ENCODE assay signal across 10 cellular contexts in the genomic region with DNA sequence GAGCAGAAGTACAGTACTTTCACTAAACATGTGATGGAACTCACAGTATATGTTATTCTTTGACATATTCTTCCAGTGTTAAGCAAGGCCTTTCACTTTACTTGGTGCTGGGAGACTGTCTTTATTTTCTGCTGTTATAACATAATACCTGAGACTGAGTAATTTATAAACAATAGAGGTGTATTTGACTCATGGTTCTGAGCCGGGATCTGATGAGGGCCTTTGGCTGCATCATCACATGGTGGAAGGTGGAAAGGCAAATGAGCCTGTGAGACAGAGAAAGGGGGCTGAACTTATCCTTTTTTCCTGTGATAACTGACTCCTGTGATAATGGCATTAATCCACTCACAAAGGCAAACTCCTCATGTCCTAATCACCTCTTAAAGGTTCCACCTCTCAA. TPM values are rescaled to one million over a fixed set of nuclear protein-coding genes. Genes with fewer than 3 reads are reported as not detected.
DNase-seq lines count a peak whose midpoint lies in the region; ATAC-seq and TF ChIP-seq lines count a peak whose summit lies in the region.
"Had no signal": no experiment of that assay in that cellular context is flagged by ENCODE, and none has a peak within 500 bp of the region (broad histone marks: within the 10 kb centered on the region; RNA-seq: fewer than 3 reads in every experiment).

No MANE protein-coding gene starts in this region.

- H3K36me3 ChIP-seq in heart right ventricle = peaks cover 0 to 40% (median 0%) of the 10 kb centered on the region in 9 donors
- H3K36me3 ChIP-seq in lower lobe of right lung = peaks cover 28% of the 10 kb centered on the region
- H3K36me3 ChIP-seq in upper lobe of left lung = peaks cover 5 to 22% (median 11%) of the 10 kb centered on the region in 4 donors

- H3K4me1 ChIP-seq in heart right ventricle = peaks cover 0 to 36% (median 27%) of the 10 kb centered on the region in 9 donors
- peaks cover 30% of the 10 kb centered on the region for H3K4me1 ChIP-seq in lower lobe of right lung
- H3K4me1 ChIP-seq in upper lobe of left lung = peaks cover 23 to 30% (median 26%) of the 10 kb centered on the region in 4 donors

- TF ChIP-seq EP300 in upper lobe of left lung (IDR thresholded peaks at IDR 0.05) = no peak

- no peak overlapping the region for H3K27ac ChIP-seq in heart right ventricle
- no peak overlapping the region for H3K27ac ChIP-seq in lower lobe of right lung
- H3K27ac ChIP-seq in upper lobe of left lung = peak overlapping the region in 1 of 4 donors; percentile 90

- no peak for ATAC-seq in heart right ventricle
- ATAC-seq in left ventricle myocardium superior = no peak
- no peak for ATAC-seq in lower lobe of right lung
- ATAC-seq in upper lobe of left lung (ENCODE audit: low FRiP score in 2 of 2) = no peak
- no peak for ATAC-seq in HG03135 (IDR thresholded peaks at IDR 0.05; ENCODE audit: unreplicated experiment)

- WGBS in heart right ventricle, 2 donors = 64 to 65% methylated on average over 1 of the region's 1 CpG
- WGBS in upper lobe of left lung, 2 donors = 50 to 77% methylated on average over 1 of the region's 1 CpG

- DNase-seq in heart right ventricle (no peak), left ventricle myocardium superior (no peak), astrocyte of the cerebellum (ENCODE audit: low read depth) (no peak), lower lobe of right lung (no peak), upper lobe of left lung (no peak), SKM-1 (lab: John Stamatoyannopoulos, UW; ENCODE audit: unreplicated experiment) (no peak), kidney glomerular epithelial cell (lab: John Stamatoyannopoulos, UW) (no peak)
- DNase-seq: DMS79, NCI-H524 had no signal

- no peaks in the 10 kb centered on the region for H3K9me3 ChIP-seq in heart right ventricle
- no peaks in the 10 kb centered on the region for H3K9me3 ChIP-seq in lower lobe of right lung
- H3K9me3 ChIP-seq in upper lobe of left lung = no peaks in the 10 kb centered on the region

- no peak for TF ChIP-seq POLR2A in upper lobe of left lung (IDR thresholded peaks at IDR 0.05)

- H3K4me3 ChIP-seq in heart right ventricle (peak overlapping the region in 9 of 10 donors; percentile 60 to 98 (median 84)), astrocyte of the cerebellum (ENCODE audit: low read depth, low read length) (peak overlapping the region; percentile 98), lower lobe of right lung (peak overlapping the region; percentile 100), upper lobe of left lung (peak overlapping the region in 3 of 4 donors; percentile 74 to 100 (median 78))

- in situ Hi-C loops in astrocyte of the cerebellum (cut with HindIII; ENCODE audit: low sequenced_read_pairs) = no loop called here

- TF ChIP-seq CTCF in heart right ventricle (IDR thresholded peaks at IDR 0.05) (no peak), astrocyte of the cerebellum (IDR thresholded peaks at IDR 0.05; ENCODE audit: low read depth, low read length, missing control alignments) (no peak), lower lobe of right lung (IDR thresholded peaks at IDR 0.05) (no peak), upper lobe of left lung (IDR thresholded peaks at IDR 0.05) (no peak)

- intact Hi-C loops in heart right ventricle (cut with DNase I) (loop anchor here in 2 of 10 donors (5.0 to 10.0 kb wide), 2 partner anchors 59 to 187 kb away; partner anchors contain the start of gene VPS26A (in 1 of the 2)), left ventricle myocardium superior (cut with micrococcal nuclease) (no loop called here), lower lobe of right lung (cut with DNase I) (no loop called here)

- no peaks in the 10 kb centered on the region for H3K27me3 ChIP-seq in heart right ventricle
- no peaks in the 10 kb centered on the region for H3K27me3 ChIP-seq in lower lobe of right lung (ENCODE audit: low read depth)
- no peaks in the 10 kb centered on the region for H3K27me3 ChIP-seq in upper lobe of left lung

RNA-seq across cellular contexts. Expression of gene SUPV3L1, which starts 1.4 kb away (rescaled TPM):
- total RNA-seq in heart right ventricle (10 to 100 TPM; 32.9 to 49.4 (median 38.0) TPM), left ventricle myocardium superior (40.2 TPM), lower lobe of right lung (20.5 TPM), upper lobe of left lung (10 to 100 TPM; 17.0 to 47.1 (median 21.5) TPM)
- 100 to 1,000 TPM in 1 of 2 donors, 10 to 100 TPM in 1; 23.8 to 139 TPM for polyA plus RNA-seq in heart right ventricle

RNA-seq across cellular contexts. Expression of gene HKDC1, which starts 38.7 kb away (rescaled TPM):
- total RNA-seq in heart right ventricle (under 1 TPM in 1 of 10 donors, not detected in 9; 0.07 TPM), left ventricle myocardium superior (not detected), lower lobe of right lung (5.9 TPM), upper lobe of left lung (10 to 100 TPM in 2 of 6 donors, 1 to 10 TPM in 4; 3.2 to 12.6 (median 7.5) TPM)
- polyA plus RNA-seq in heart right ventricle = under 1 TPM in 1 of 2 donors, not detected in 1; 0.03 TPM

RNA-seq across cellular contexts. Expression of gene VPS26A, which starts 57.5 kb away (rescaled TPM):
- 10 to 100 TPM; 30.0 to 43.8 (median 35.2) TPM for total RNA-seq in heart right ventricle
- polyA plus RNA-seq in heart right ventricle = 10 to 100 TPM; 15.9 to 20.0 TPM
- total RNA-seq in left ventricle myocardium superior = 37.3 TPM
- total RNA-seq in lower lobe of right lung = 51.2 TPM
- 10 to 100 TPM; 18.9 to 57.7 (median 40.9) TPM for total RNA-seq in upper lobe of left lung
